10 cellular contexts compared by ENCODE assay signal in the genomic region with DNA sequence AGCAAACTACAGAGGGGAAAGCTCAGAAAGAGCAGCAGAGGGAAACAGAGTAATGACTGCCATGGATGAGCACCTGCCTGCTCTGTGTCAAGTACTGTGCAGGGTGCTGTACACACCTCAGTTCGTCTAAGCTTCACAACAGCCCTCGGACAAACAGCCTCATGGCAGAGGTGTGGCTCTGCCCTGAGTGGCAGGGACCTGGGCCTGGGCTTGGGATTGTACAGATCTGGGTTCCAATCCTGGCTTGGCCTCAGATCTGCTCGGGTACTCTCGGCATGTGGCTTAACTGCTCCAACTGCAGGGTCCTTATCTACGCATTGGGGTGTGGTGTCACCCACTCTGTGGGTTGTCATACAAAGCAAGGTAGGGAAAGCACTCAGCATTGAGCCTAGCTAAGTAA.
"Had no signal": no experiment of that assay in that cellular context is flagged by ENCODE, and none has a peak within 500 bp of the region (broad histone marks: within the 10 kb centered on the region; RNA-seq: fewer than 3 reads in every experiment).

No MANE protein-coding gene starts in this region.

- H3K27ac ChIP-seq: adrenal gland, esophagus muscularis mucosa, foreskin keratinocyte, left ventricle myocardium inferior, ovary, uterus, VCaP had no signal

- H3K9me3 Mint-ChIP-seq: activated T-helper 17 cell treated with anti-CD3 and anti-CD28 coated beads, Interleukin-2, amount 50 U/mL, for 72 hours had no signal

- H3K36me3 ChIP-seq: adrenal gland, esophagus muscularis mucosa, left ventricle myocardium inferior, ovary, uterus had no signal

- H3K27me3 ChIP-seq: adrenal gland, ovary, uterus had no signal

- H3K4me3 ChIP-seq: adrenal gland, esophagus muscularis mucosa, left ventricle myocardium inferior, ovary, uterus had no signal

- H3K4me1 ChIP-seq: adrenal gland, esophagus muscularis mucosa, left ventricle myocardium inferior, uterus had no signal

- H3K9me3 ChIP-seq: adrenal gland, ovary, uterus had no signal

- DNase-seq: activated naive CD4-positive, alpha-beta T cell treated with anti-CD3 and anti-CD28 coated beads, Interleukin-2, amount 50 U/mL, for 16 hours; adrenal gland; foreskin keratinocyte; head of caudate nucleus; left ventricle myocardium inferior; ovary; uterus had no signal
